Comparison of ENCODE assay signal across 22 cellular contexts in genomic region chr1:9684806-9685205, GRCh38. TPM values are rescaled to one million over a fixed set of nuclear protein-coding genes. Genes with fewer than 3 reads are reported as not detected.
A peak's percentile ranks its signal among the peaks of the same experiment; 100 is the strongest.
DNase-seq lines count a peak whose midpoint lies in the region; ATAC-seq, FAIRE-seq and TF ChIP-seq lines count a peak whose summit lies in the region.
"Had no signal": no experiment of that assay in that cellular context is flagged by ENCODE, and none has a peak within 500 bp of the region (broad histone marks: within the 10 kb centered on the region; RNA-seq: fewer than 3 reads in every experiment).

No MANE protein-coding gene starts in this region.

- no peak overlapping the region for H2AK5ac ChIP-seq in mesenchymal stem cell (ENCODE audit: low read length, severe bottlenecking)

- H3K9me3 ChIP-seq in neutrophil: no peaks in the 10 kb centered on the region
- no peaks in the 10 kb centered on the region for H3K9me3 ChIP-seq in mesenchymal stem cell (ENCODE audit: control insufficient read depth, low read length)
- H3K9me3 ChIP-seq: suprapubic skin had no signal

- H3K36me3 ChIP-seq in neutrophil (peaks cover 50% of the 10 kb centered on the region), mesenchymal stem cell (ENCODE audit: control insufficient read depth in 1 of 2, insufficient read depth in 2 of 2, low read depth in 1 of 2, low read length in 2 of 2) (no peaks in the 10 kb centered on the region)
- H3K36me3 ChIP-seq: suprapubic skin had no signal

- H2BK15ac ChIP-seq in mesenchymal stem cell (ENCODE audit: low read depth, poor library complexity, severe bottlenecking): no peak overlapping the region

- H3K4me3 ChIP-seq in neutrophil (ENCODE audit: low read depth in 1 of 2, low read length in 1 of 2): no peak overlapping the region
- no peak overlapping the region for H3K4me3 ChIP-seq in mesenchymal stem cell (ENCODE audit: insufficient read depth in 1 of 2, low read depth in 1 of 2, low read length in 2 of 2)
- H3K4me3 ChIP-seq: GM23248, suprapubic skin had no signal

- H3K4me1 Mint-ChIP-seq in activated naive CD4-positive, alpha-beta T cell treated with anti-CD3 and anti-CD28 coated beads for 36 hours (ENCODE audit: low read depth): peaks cover 62% of the 10 kb centered on the region
- peaks cover 57% of the 10 kb centered on the region for H3K4me1 Mint-ChIP-seq in activated CD8-positive, alpha-beta T cell treated with anti-CD3 and anti-CD28 coated beads for 36 hours (ENCODE audit: low read depth)

- no peaks in the 10 kb centered on the region for H3K9me3 Mint-ChIP-seq in activated naive CD4-positive, alpha-beta T cell treated with anti-CD3 and anti-CD28 coated beads for 36 hours
- no peaks in the 10 kb centered on the region for H3K9me3 Mint-ChIP-seq in activated CD8-positive, alpha-beta T cell treated with anti-CD3 and anti-CD28 coated beads for 36 hours

- H3K27ac ChIP-seq in neutrophil: peak overlapping the region; percentile 70
- H3K27ac ChIP-seq in mesenchymal stem cell (ENCODE audit: low read length, poor library complexity, severe bottlenecking): no peak overlapping the region
- H3K27ac ChIP-seq: GM23248, parathyroid adenoma, suprapubic skin had no signal

- peak overlapping the region; percentile 39 for H3K27ac Mint-ChIP-seq in activated naive CD4-positive, alpha-beta T cell treated with anti-CD3 and anti-CD28 coated beads for 36 hours
- peak overlapping the region; percentile 78 for H3K27ac Mint-ChIP-seq in activated CD8-positive, alpha-beta T cell treated with anti-CD3 and anti-CD28 coated beads for 36 hours

- no peak for FAIRE-seq in H54 (lab: Jason Lieb, UNC)
- FAIRE-seq: RCC 7860 had no signal

- no peak for TF ChIP-seq CTCF in activated CD8-positive, alpha-beta T cell treated with anti-CD3 and anti-CD28 coated beads for 36 hours (IDR thresholded peaks at IDR 0.05)
- TF ChIP-seq CTCF in neutrophil (IDR thresholded peaks at IDR 0.05): no peak

- H3K18ac ChIP-seq in mesenchymal stem cell (ENCODE audit: low read depth in 1 of 2, low read length in 2 of 2): no peak overlapping the region

- ATAC-seq in activated CD8-positive, alpha-beta T cell treated with anti-CD3 and anti-CD28 coated beads for 36 hours: no peak
- ATAC-seq: activated CD4-positive, CD25-positive, alpha-beta regulatory T cell treated with anti-CD3 and anti-CD28 coated beads, Interleukin-2, amount 50 U/mL, for 24 hours; SK-N-SH treated with all-trans-retinoic acid at 6 μM for 48 hours had no signal

- H3K36me3 Mint-ChIP-seq in activated naive CD4-positive, alpha-beta T cell treated with anti-CD3 and anti-CD28 coated beads for 36 hours (ENCODE audit: low read depth): peaks cover 10% of the 10 kb centered on the region
- H3K36me3 Mint-ChIP-seq in activated CD8-positive, alpha-beta T cell treated with anti-CD3 and anti-CD28 coated beads for 36 hours (ENCODE audit: low read depth): peaks cover 32% of the 10 kb centered on the region

- no peak overlapping the region for H3K4me2 ChIP-seq in mesenchymal stem cell (ENCODE audit: low read length, poor library complexity, severe bottlenecking)

- H3K4me1 ChIP-seq in neutrophil (ENCODE audit: control insufficient read depth in 1 of 2, insufficient read depth in 1 of 2, low read depth in 1 of 2, low read length in 1 of 2) (peaks cover 77 to 88% of the 10 kb centered on the region in 2 experiments), mesenchymal stem cell (ENCODE audit: control insufficient read depth, insufficient read depth, low read depth, low read length) (peaks cover 16% of the 10 kb centered on the region)
- H3K4me1 ChIP-seq: parathyroid adenoma had no signal

- no peak overlapping the region for H4K91ac ChIP-seq in mesenchymal stem cell (ENCODE audit: low read length)

- H3K4ac ChIP-seq in mesenchymal stem cell (ENCODE audit: low read depth in 1 of 2, low read length in 2 of 2): no peak overlapping the region

- no peaks in the 10 kb centered on the region for H3K27me3 ChIP-seq in neutrophil
- H3K27me3 ChIP-seq in mesenchymal stem cell (ENCODE audit: control insufficient read depth in 1 of 2, insufficient read depth in 1 of 2, low read length in 2 of 2): peaks cover 0 to 3% of the 10 kb centered on the region in 2 experiments
- H3K27me3 ChIP-seq: suprapubic skin had no signal

- H2BK120ac ChIP-seq in mesenchymal stem cell (ENCODE audit: low read depth, low read length): no peak overlapping the region

- no peak overlapping the region for H3K4me3 Mint-ChIP-seq in activated naive CD4-positive, alpha-beta T cell treated with anti-CD3 and anti-CD28 coated beads for 36 hours
- no peak overlapping the region for H3K4me3 Mint-ChIP-seq in activated CD8-positive, alpha-beta T cell treated with anti-CD3 and anti-CD28 coated beads for 36 hours

- TF ChIP-seq POLR2A in H54 (IDR thresholded peaks at IDR 0.05; ENCODE audit: low read depth, low read length): no peak

- peaks cover 8% of the 10 kb centered on the region for H3K79me1 ChIP-seq in mesenchymal stem cell (replicated peaks; ENCODE audit: low read length, poor library complexity, severe bottlenecking)

- H3K9ac ChIP-seq in mesenchymal stem cell (ENCODE audit: low read length): no peak overlapping the region
- H3K9ac ChIP-seq: GM23248, parathyroid adenoma had no signal

- H3K23ac ChIP-seq in mesenchymal stem cell (ENCODE audit: low read length in 2 of 2): no peak overlapping the region

- DNase-seq in activated naive CD4-positive, alpha-beta T cell treated with anti-CD3 and anti-CD28 coated beads for 36 hours: no peak
- no peak for DNase-seq in activated naive CD4-positive, alpha-beta T cell treated with Interleukin-2 at 50 U/mL for 16 hours
- DNase-seq in Kasumi-1 (lab: John Stamatoyannopoulos, UW): peak; percentile 78 to 80
- DNase-seq in activated CD8-positive, alpha-beta T cell treated with anti-CD3 and anti-CD28 coated beads for 36 hours: no peak
- no peak for DNase-seq in NCI-H69 (lab: John Stamatoyannopoulos, UW)
- DNase-seq in mesenchymal stem cell: no peak
- DNase-seq in H54 (ENCODE audit: insufficient read length, low spot score): no peak
- DNase-seq: amniotic stem cell; caudate nucleus; effector CD8-positive, alpha-beta T cell; GDM1; GM23248; IMR-90; NCI-H1092 treated with DMSO at 0.1 percent for 48 hours; NCI-H2171 treated with DMSO at 0.1 percent for 48 hours; NCI-H82 had no signal

- no peaks in the 10 kb centered on the region for H3K27me3 Mint-ChIP-seq in activated naive CD4-positive, alpha-beta T cell treated with anti-CD3 and anti-CD28 coated beads for 36 hours (ENCODE audit: low read depth)
- no peaks in the 10 kb centered on the region for H3K27me3 Mint-ChIP-seq in activated CD8-positive, alpha-beta T cell treated with anti-CD3 and anti-CD28 coated beads for 36 hours

- POLR2A ChIA-PET in activated CD8-positive, alpha-beta T cell treated with anti-CD3 and anti-CD28 coated beads for 36 hours (lab: Charles Lee): interaction anchor here (0.7 to 4.9 kb wide), 6 partner anchors 9 to 58 kb away, joined by 3 to 60 read pairs (median 3); partner anchors contain the start of gene PIK3CD

- intact Hi-C loops in activated naive CD4-positive, alpha-beta T cell treated with anti-CD3 and anti-CD28 coated beads for 36 hours (cut with micrococcal nuclease): no loop called here
- intact Hi-C loops in activated CD8-positive, alpha-beta T cell treated with anti-CD3 and anti-CD28 coated beads for 36 hours (cut with micrococcal nuclease): loop anchor here (5.0 kb wide), 2 partner anchors 33 to 58 kb away; partner anchors contain the start of gene PIK3CD

- CTCF ChIA-PET in activated naive CD4-positive, alpha-beta T cell treated with anti-CD3 and anti-CD28 coated beads for 36 hours (lab: Charles Lee): no interaction called here
- CTCF ChIA-PET in activated CD8-positive, alpha-beta T cell treated with anti-CD3 and anti-CD28 coated beads for 36 hours (lab: Charles Lee): no interaction called here

- no peak overlapping the region for H2AFZ ChIP-seq in mesenchymal stem cell (ENCODE audit: low read depth, low read length)
- H2AFZ ChIP-seq: GM23248, parathyroid adenoma had no signal

- no peak overlapping the region for H2BK5ac ChIP-seq in mesenchymal stem cell (ENCODE audit: low read depth, low read length, poor library complexity, severe bottlenecking)

- H4K8ac ChIP-seq in mesenchymal stem cell (ENCODE audit: low read length): no peak overlapping the region

- no peak overlapping the region for H3K14ac ChIP-seq in mesenchymal stem cell (ENCODE audit: low read length in 2 of 2)

- no peak overlapping the region for H2BK12ac ChIP-seq in mesenchymal stem cell (ENCODE audit: low read length in 2 of 2)

RNA-seq across cellular contexts. Expression of gene PIK3CD, which starts 33.3 kb away (rescaled TPM):
- 100 to 1,000 TPM in 1 of 2 experiments, 10 to 100 TPM in 1; 96.6 to 101 TPM for total RNA-seq in activated naive CD4-positive, alpha-beta T cell treated with anti-CD3 and anti-CD28 coated beads for 36 hours
- 100 to 1,000 TPM; 152 to 158 TPM for total RNA-seq in activated CD8-positive, alpha-beta T cell treated with anti-CD3 and anti-CD28 coated beads for 36 hours
- 3.0 TPM for polyA plus RNA-seq in mesenchymal stem cell (2013, experiment 1 of 2)
- polyA plus RNA-seq in mesenchymal stem cell (2013, experiment 2 of 2): 2.7 TPM

Comparison
In these comparisons a context has a peak if more than half of its experiments do, and no peak if none do; other contexts are left out.
1. DNase-seq: peak in Kasumi-1 (2 of 2); none in activated naive CD4-positive, alpha-beta T cell treated with anti-CD3 and anti-CD28 coated beads for 36 hours (single experiment), activated naive CD4-positive, alpha-beta T cell treated with Interleukin-2 at 50 U/mL for 16 hours (single experiment), activated CD8-positive, alpha-beta T cell treated with anti-CD3 and anti-CD28 coated beads for 36 hours (single experiment), NCI-H69 (single experiment), mesenchymal stem cell (single experiment) and H54 (single experiment).